ENCODE assay signal across 8 cellular contexts in genomic region chr3:66220602-66221377, GRCh38. TPM values are rescaled to one million over a fixed set of nuclear protein-coding genes. Genes with fewer than 3 reads are reported as not detected.
A peak's percentile ranks its signal among the peaks of the same experiment; 100 is the strongest.
DNase-seq lines count a peak whose midpoint lies in the region; ATAC-seq and TF ChIP-seq lines count a peak whose summit lies in the region.

TSS of gene SLC25A26 (plus strand) at chr3:66221001. CDS start at chr3:66221095, 94 bp downstream.

- in situ Hi-C loops in KBM-7 (cut with MboI; ENCODE audit: low pct_unique_long_range_greater_than_20kb, low sequenced_read_pairs) = no loop called here

- peak within 1 kb of the TSS; percentile 64 for H3K4me3 ChIP-seq in mucosa of stomach (ENCODE audit: low read length)

- H3K9ac ChIP-seq in mucosa of stomach (ENCODE audit: low read length) = peak within 1 kb of the TSS; percentile 75

- H3K36me3 Mint-ChIP-seq in activated T-cell treated with anti-CD3 and anti-CD28 coated beads, Interleukin-2, amount 50 U/mL, for 24 hours (ENCODE audit: low read depth) = peaks cover 51% of the 10 kb centered on the region

- no peaks in the 10 kb centered on the region for H3K27me3 Mint-ChIP-seq in activated T-cell treated with anti-CD3 and anti-CD28 coated beads, Interleukin-2, amount 50 U/mL, for 24 hours

- DNase-seq in DMS153 treated with DMSO at 0.1 percent for 48 hours (lab: John Stamatoyannopoulos, UW; ENCODE audit: unreplicated experiment) (peak; percentile 74), KBM-7 (peak; percentile 92), erythroblast (lab: John Stamatoyannopoulos, UW) (peak; percentile 93 to 94)
- DNase-seq in activated T-cell treated with anti-CD3 and anti-CD28 coated beads, Interleukin-2, amount 50 U/mL, for 24 hours = peak; percentile 96
- peak; percentile 88 to 95 for DNase-seq in stimulated activated CD8-positive, alpha-beta memory T cell treated with anti-CD3 and anti-CD28 coated beads, Interleukin-7, amount 100 ng/mL, for 1 hour (ENCODE audit: low read depth in 2 of 2)

- H3K4me3 Mint-ChIP-seq in activated T-cell treated with anti-CD3 and anti-CD28 coated beads, Interleukin-2, amount 50 U/mL, for 24 hours = peak within 1 kb of the TSS; percentile 99

- peak within 1 kb of the TSS; percentile 97 for H3K27ac Mint-ChIP-seq in activated T-cell treated with anti-CD3 and anti-CD28 coated beads, Interleukin-2, amount 50 U/mL, for 24 hours

- H3K9me3 ChIP-seq in mucosa of stomach (ENCODE audit: control insufficient read depth, low read length) = no peaks in the 10 kb centered on the region

- ATAC-seq in GM21717 (IDR thresholded peaks at IDR 0.05; ENCODE audit: unreplicated experiment) = peak; percentile 99

- H3K36me3 ChIP-seq in mucosa of stomach (ENCODE audit: control insufficient read depth, insufficient read depth, low read length) = no peaks in the 10 kb centered on the region

- peak; percentile 66 for TF ChIP-seq POLR2A in erythroblast (IDR thresholded peaks at IDR 0.05; ENCODE audit: low read length)

- peaks cover 53% of the 10 kb centered on the region for H3K4me1 Mint-ChIP-seq in activated T-cell treated with anti-CD3 and anti-CD28 coated beads, Interleukin-2, amount 50 U/mL, for 24 hours (ENCODE audit: low read depth)

- H3K9me3 Mint-ChIP-seq in activated T-cell treated with anti-CD3 and anti-CD28 coated beads, Interleukin-2, amount 50 U/mL, for 24 hours = peaks cover 4% of the 10 kb centered on the region

- H3K27me3 ChIP-seq in mucosa of stomach (ENCODE audit: control insufficient read depth, insufficient read depth, low read length) = no peaks in the 10 kb centered on the region

- peaks cover 8% of the 10 kb centered on the region for H3K4me1 ChIP-seq in mucosa of stomach (ENCODE audit: control insufficient read depth, insufficient read depth, low read length)

TF ChIP-seq in PFSK-1, 5 proteins besides CTCF, POLR2A, EP300 and RAD21:
- TF ChIP-seq FOXP2 (optimal IDR thresholded peaks at IDR 0.05; ENCODE audit: borderline replicate concordance, extremely low read depth, extremely low read length, insufficient read depth) (no peak), POLR2AphosphoS5 (IDR thresholded peaks at IDR 0.05; ENCODE audit: low read depth, low read length) (0 out of 2 replicates have a peak, but pooled peaks have one; percentile 32), REST (IDR thresholded peaks at IDR 0.05; ENCODE audit: insufficient read depth in 1 of 2, low read depth in 2 of 2, low read length in 2 of 2) (no peak), SIN3A (IDR thresholded peaks at IDR 0.05; ENCODE audit: borderline replicate concordance, insufficient read depth, low read length) (peak; percentile 75; the same call in 1 of the 2 replicates)
TF ChIP-seq in PFSK-1: peak in this region for 2.

RNA-seq across cellular contexts. Expression of gene SLC25A26, which starts in this region (rescaled TPM):
- 8.4 TPM for polyA plus RNA-seq in PFSK-1 (2012; ENCODE audit: insufficient read length, low read depth)

Comparison
In these comparisons a context has a peak if more than half of its experiments do, and no peak if none do; other contexts are left out.
1. Peak in every context shown above with its lines: DNase-seq, ATAC-seq and H3K4me3 ChIP-seq.